Comparison of ENCODE assay signal across 11 cellular contexts in the genomic region with DNA sequence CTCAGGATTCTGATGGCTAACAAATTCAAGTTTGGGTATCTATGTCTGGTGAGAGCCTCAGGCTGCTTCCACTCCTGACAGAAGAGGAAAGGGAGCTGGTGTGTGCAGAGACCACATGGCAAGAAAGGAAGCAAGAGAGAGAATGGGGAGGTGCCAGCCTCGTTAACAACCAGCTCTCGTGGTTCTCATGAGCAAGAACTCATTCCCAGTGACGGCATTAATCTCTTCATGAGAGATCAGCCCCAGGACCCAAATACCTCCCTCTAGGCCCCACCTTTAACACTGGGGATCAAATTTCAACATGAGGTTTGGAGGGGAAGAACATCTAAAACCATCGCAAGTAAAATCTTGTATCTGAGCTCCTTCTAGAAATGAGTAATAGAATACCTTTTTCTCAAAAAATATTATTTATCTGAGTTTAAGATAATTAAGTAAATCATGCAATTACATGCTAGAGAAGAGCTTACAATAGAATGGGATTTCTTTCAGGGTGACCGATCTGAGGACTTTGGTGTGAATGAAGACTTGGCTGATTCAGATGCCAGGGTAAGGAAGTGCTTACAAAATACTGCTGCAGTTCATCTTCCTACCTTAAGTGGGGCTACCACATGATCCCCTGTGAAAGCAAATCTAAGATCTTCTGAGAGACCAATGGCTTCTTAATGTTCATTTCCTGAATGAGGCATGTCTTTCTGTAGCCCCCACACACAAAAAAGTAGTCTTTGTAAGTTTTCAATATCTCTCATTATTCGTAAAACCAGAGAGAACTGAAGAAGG. TPM values are rescaled to one million over a fixed set of nuclear protein-coding genes. Genes with fewer than 3 reads are reported as not detected.
DNase-seq lines count a peak whose midpoint lies in the region; ATAC-seq lines count a peak whose summit lies in the region.
"Had no signal": no experiment of that assay in that cellular context is flagged by ENCODE, and none has a peak within 500 bp of the region (broad histone marks: within the 10 kb centered on the region; RNA-seq: fewer than 3 reads in every experiment).

No MANE protein-coding gene starts in this region.

- H3K4me1 ChIP-seq in naive thymus-derived CD4-positive, alpha-beta T cell (ENCODE audit: control insufficient read depth in 2 of 2, insufficient read depth in 2 of 2, low read length in 2 of 2): peaks cover 11 to 15% of the 10 kb centered on the region in 2 donors

- no peaks in the 10 kb centered on the region for H3K9me3 Mint-ChIP-seq in activated naive CD8-positive, alpha-beta T cell treated with anti-CD3 and anti-CD28 coated beads, Interleukin-2, amount 10 ng/mL, durations not matched to agents 7 days and 5 days
- peaks cover 0 to 1% (median 0%) of the 10 kb centered on the region in 11 donors for H3K9me3 Mint-ChIP-seq in naive thymus-derived CD4-positive, alpha-beta T cell
- H3K9me3 Mint-ChIP-seq: activated naive CD4-positive, alpha-beta T cell treated with anti-CD3 and anti-CD28 coated beads for 36 hours had no signal

- ATAC-seq in GM18502 (IDR thresholded peaks at IDR 0.05; ENCODE audit: poor library complexity, unreplicated experiment) (peak; percentile 54), HG03175 (IDR thresholded peaks at IDR 0.05; ENCODE audit: unreplicated experiment) (peak; percentile 42), GM19324 (IDR thresholded peaks at IDR 0.05; ENCODE audit: low FRiP score, unreplicated experiment) (no peak)
- peak; percentile 52 for ATAC-seq in activated naive CD8-positive, alpha-beta T cell treated with anti-CD3 and anti-CD28 coated beads, Interleukin-2, amount 10 ng/mL, durations not matched to agents 7 days and 5 days (ENCODE audit: low read depth)
- ATAC-seq in naive thymus-derived CD4-positive, alpha-beta T cell: peak; percentile 33

- H3K27ac ChIP-seq in naive thymus-derived CD4-positive, alpha-beta T cell (ENCODE audit: low read depth, low read length): no peak overlapping the region
- H3K27ac ChIP-seq: PC-9 had no signal

- no peaks in the 10 kb centered on the region for H3K27me3 ChIP-seq in naive thymus-derived CD4-positive, alpha-beta T cell (ENCODE audit: control insufficient read depth in 2 of 2, insufficient read depth in 2 of 2, low read length in 2 of 2)

- POLR2A ChIA-PET in activated naive CD8-positive, alpha-beta T cell treated with anti-CD3 and anti-CD28 coated beads, Interleukin-2, amount 10 ng/mL, durations not matched to agents 7 days and 5 days (lab: Charles Lee): no interaction called here
- POLR2A ChIA-PET in naive thymus-derived CD4-positive, alpha-beta T cell (lab: Charles Lee): no interaction called here

- H3K4me1 Mint-ChIP-seq in activated naive CD8-positive, alpha-beta T cell treated with anti-CD3 and anti-CD28 coated beads, Interleukin-2, amount 10 ng/mL, durations not matched to agents 7 days and 5 days: peaks cover 16% of the 10 kb centered on the region
- peaks cover 15 to 67% (median 49%) of the 10 kb centered on the region in 7 donors for H3K4me1 Mint-ChIP-seq in naive thymus-derived CD4-positive, alpha-beta T cell

- H3K9me3 ChIP-seq in naive thymus-derived CD4-positive, alpha-beta T cell (ENCODE audit: control insufficient read depth in 2 of 3, low read length in 3 of 3): no peaks in the 10 kb centered on the region

- peaks cover 63% of the 10 kb centered on the region for H3K36me3 Mint-ChIP-seq in activated naive CD8-positive, alpha-beta T cell treated with anti-CD3 and anti-CD28 coated beads, Interleukin-2, amount 10 ng/mL, durations not matched to agents 7 days and 5 days
- H3K36me3 Mint-ChIP-seq in naive thymus-derived CD4-positive, alpha-beta T cell: peaks cover 15 to 80% (median 64%) of the 10 kb centered on the region in 5 donors

- CTCF ChIA-PET in naive thymus-derived CD4-positive, alpha-beta T cell (lab: Charles Lee): interaction anchor here (1.1 kb wide), 1 partner anchor 48 kb away, joined by 3 read pairs; no protein-coding TSS in a partner anchor

- H3K4me3 Mint-ChIP-seq in activated naive CD8-positive, alpha-beta T cell treated with anti-CD3 and anti-CD28 coated beads, Interleukin-2, amount 10 ng/mL, durations not matched to agents 7 days and 5 days: no peak overlapping the region
- no peak overlapping the region for H3K4me3 Mint-ChIP-seq in naive thymus-derived CD4-positive, alpha-beta T cell
- H3K4me3 Mint-ChIP-seq: activated naive CD4-positive, alpha-beta T cell treated with anti-CD3 and anti-CD28 coated beads for 36 hours had no signal

- H3K4me3 ChIP-seq in naive thymus-derived CD4-positive, alpha-beta T cell (ENCODE audit: low read length): no peak overlapping the region
- H3K4me3 ChIP-seq: PC-9 had no signal

- intact Hi-C loops in naive thymus-derived CD4-positive, alpha-beta T cell (cut with micrococcal nuclease): loop anchor here in 1 of 2 donors (2.0 kb wide), 1 partner anchor 14 kb away; no protein-coding TSS in a partner anchor

- no peaks in the 10 kb centered on the region for H3K27me3 Mint-ChIP-seq in activated naive CD8-positive, alpha-beta T cell treated with anti-CD3 and anti-CD28 coated beads, Interleukin-2, amount 10 ng/mL, durations not matched to agents 7 days and 5 days
- H3K27me3 Mint-ChIP-seq in naive thymus-derived CD4-positive, alpha-beta T cell: no peaks in the 10 kb centered on the region

- DNase-seq in activated naive CD8-positive, alpha-beta T cell treated with anti-CD3 and anti-CD28 coated beads, Interleukin-2, amount 10 ng/mL, durations not matched to agents 7 days and 5 days: no peak
- no peak for DNase-seq in naive thymus-derived CD4-positive, alpha-beta T cell
- no peak for DNase-seq in NCI-H1105 (lab: John Stamatoyannopoulos, UW)
- no peak for DNase-seq in NCI-H2029 treated with DMSO at 0.1 percent for 48 hours (lab: John Stamatoyannopoulos, UW)
- DNase-seq in Ammon's horn (ENCODE audit: low spot score): no peak
- DNase-seq: activated naive CD4-positive, alpha-beta T cell treated with anti-CD3 and anti-CD28 coated beads for 36 hours; NCI-H2081 treated with DMSO at 0.1 percent for 48 hours; PC-9 had no signal

- no peak overlapping the region for H3K27ac Mint-ChIP-seq in activated naive CD8-positive, alpha-beta T cell treated with anti-CD3 and anti-CD28 coated beads, Interleukin-2, amount 10 ng/mL, durations not matched to agents 7 days and 5 days
- H3K27ac Mint-ChIP-seq in naive thymus-derived CD4-positive, alpha-beta T cell: peak overlapping the region in 8 of 9 donors; percentile 21 to 83 (median 70)
- H3K27ac Mint-ChIP-seq: activated naive CD4-positive, alpha-beta T cell treated with anti-CD3 and anti-CD28 coated beads for 36 hours had no signal

- peaks cover 28 to 75% (median 67%) of the 10 kb centered on the region in 3 experiments for H3K36me3 ChIP-seq in naive thymus-derived CD4-positive, alpha-beta T cell (ENCODE audit: control insufficient read depth in 2 of 3, insufficient read depth in 3 of 3, low read length in 3 of 3)

RNA-seq across cellular contexts. Expression of gene ANXA1, which starts 11.5 kb away (rescaled TPM):
- total RNA-seq in activated naive CD8-positive, alpha-beta T cell treated with anti-CD3 and anti-CD28 coated beads, Interleukin-2, amount 10 ng/mL, durations not matched to agents 7 days and 5 days: 100 to 1,000 TPM; 171 to 187 TPM
- total RNA-seq in naive thymus-derived CD4-positive, alpha-beta T cell: 100 to 1,000 TPM in 3 of 5 experiments, 10 to 100 TPM in 2; 90.2 to 649 (median 145) TPM
- polyA plus RNA-seq in naive thymus-derived CD4-positive, alpha-beta T cell: 100 to 1,000 TPM; 102 to 163 TPM
